ENCODE assay signal across 11 cellular contexts in genomic region chr3:13935494-13936094, GRCh38. TPM values are rescaled to one million over a fixed set of nuclear protein-coding genes. Genes with fewer than 3 reads are reported as not detected.
"Had no signal": no experiment of that assay in that cellular context is flagged by ENCODE, and none has a peak within 500 bp of the region (broad histone marks: within the 10 kb centered on the region; RNA-seq: fewer than 3 reads in every experiment).

No MANE protein-coding gene starts in this region.

- FAIRE-seq: HTR-8/SVneo had no signal

- H3K36me3 ChIP-seq: HAP-1 had no signal

- H3K4me3 ChIP-seq: GM23248, HAP-1 had no signal

- H2AFZ ChIP-seq: GM23248 had no signal

- DNase-seq: GM23248, GOT3, H7, IMR-90, KBM-7 had no signal

- H3K9ac ChIP-seq: GM23248, KMS-11 had no signal

- H3K9me3 ChIP-seq: HAP-1 had no signal

- H3K4me1 ChIP-seq: HAP-1 had no signal

- ATAC-seq: HCT116 had no signal

- H3K4me2 ChIP-seq: KMS-11 had no signal

- H3K27ac ChIP-seq: GM23248, KMS-11 had no signal

RNA-seq across cellular contexts. Expression of gene WNT7A, which starts 55.7 kb away (rescaled TPM):
- total RNA-seq: GM23248, H4, HT-29, IMR-90 had no signal
- polyA plus RNA-seq: GM23248, IMR-90 had no signal
